In the genomic region with DNA sequence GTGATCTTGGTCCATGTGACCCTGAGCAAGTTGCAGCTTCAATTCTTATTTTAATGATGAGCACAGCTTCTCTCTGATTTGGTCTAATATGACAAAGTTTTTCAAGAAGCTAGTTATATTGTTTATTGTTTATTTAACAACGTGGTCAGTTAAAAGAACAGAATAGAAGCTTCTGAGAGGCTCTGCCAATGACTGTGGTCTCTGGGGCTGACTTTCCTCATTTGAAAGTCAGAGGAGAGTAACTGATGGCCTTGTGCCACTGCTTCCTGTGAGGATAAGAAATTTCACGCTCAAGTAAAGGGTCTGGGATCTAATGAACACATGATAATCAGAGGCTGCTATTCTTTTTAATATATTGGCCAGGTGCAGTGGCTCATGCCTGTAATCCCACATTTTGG, we compare ENCODE assay signal across 30 cellular contexts. TPM values are rescaled to one million over a fixed set of nuclear protein-coding genes. Genes with fewer than 3 reads are reported as not detected.
"Had no signal": no experiment of that assay in that cellular context is flagged by ENCODE, and none has a peak within 500 bp of the region (broad histone marks: within the 10 kb centered on the region; RNA-seq: fewer than 3 reads in every experiment).

No MANE protein-coding gene starts in this region.

- H3K27me3 ChIP-seq: ovary, right lobe of liver, testis, uterus had no signal

- H3K36me3 ChIP-seq: neutrophil, ovary, right lobe of liver, sigmoid colon, suprapubic skin, tibial artery, transverse colon, upper lobe of right lung, uterus had no signal

- DNase-seq: naive thymus-derived CD8-positive, alpha-beta T cell; nephron progenitor cell; nucleus accumbens; ovary; posterior cingulate gyrus; psoas muscle; right cardiac atrium; right lobe of liver; sigmoid colon; small intestine; stimulated activated CD4-positive, alpha-beta T cell treated with anti-CD3 and anti-CD28 coated beads, Interleukin-15, amount 100 ng/mL, for 24 hours; stimulated activated CD4-positive, alpha-beta T cell treated with anti-CD3 and anti-CD28 coated beads, Interleukin-2, amount 100 ng/mL, for 24 hours; stimulated activated CD4-positive, alpha-beta T cell treated with anti-CD3 and anti-CD28 coated beads, Interleukin-2, amount 100 ng/mL, for 48 hours; stimulated activated CD4-positive, alpha-beta T cell treated with anti-CD3 and anti-CD28 coated beads, Interleukin-4, amount 100 ng/mL, for 24 hours; stimulated activated CD8-positive, alpha-beta memory T cell treated with anti-CD3 and anti-CD28 coated beads, Interleukin-4, amount 100 ng/mL, for 48 hours; stimulated activated naive CD4-positive, alpha-beta T cell; stimulated activated naive CD8-positive, alpha-beta T cell treated with anti-CD3 and anti-CD28 coated beads, Interleukin-15, amount 100 ng/mL, for 72 hours; stimulated activated naive CD8-positive, alpha-beta T cell treated with anti-CD3 and anti-CD28 coated beads, Interleukin-15, Interleukin-2, amounts not matched to agents 100 U/mL and 50 U/mL, for 24 hours; substantia nigra; testis; tibial artery; transverse colon; upper lobe of right lung; uterus had no signal

- H3K27ac ChIP-seq: neutrophil, ovary, parathyroid adenoma, psoas muscle, right lobe of liver, sigmoid colon, suprapubic skin, testis, tibial artery, transverse colon, upper lobe of right lung, uterus had no signal

- H3K4me3 ChIP-seq: ovary, psoas muscle, right lobe of liver, sigmoid colon, suprapubic skin, testis, tibial artery, transverse colon, upper lobe of right lung, uterus had no signal

- H3K4me1 ChIP-seq: parathyroid adenoma, psoas muscle, right lobe of liver, sigmoid colon, suprapubic skin, testis, tibial artery, transverse colon, upper lobe of right lung, uterus had no signal

- H3K9me3 ChIP-seq: neutrophil, ovary, psoas muscle, right lobe of liver, sigmoid colon, suprapubic skin, testis, tibial artery, transverse colon, upper lobe of right lung, uterus had no signal

- ATAC-seq: naive thymus-derived CD8-positive, alpha-beta T cell; natural killer cell treated with Interleukin-12 subunit alpha and Interleukin-12 subunit beta and Interleukin-15 and Interleukin-18, amount 100 ng/mL, for 72 hours; psoas muscle; right cardiac atrium; right lobe of liver; stimulated activated memory B cell treated with anti-CD40 and anti-IgM and Interleukin-4, amounts not matched to agents 10 μg/mL and 1 μg/mL and 100 μg/mL, for 72 hours; stimulated activated naive CD8-positive, alpha-beta T cell treated with anti-CD3 and anti-CD28 coated beads, Interleukin-15, amount 100 ng/mL, for 72 hours; stimulated activated naive CD8-positive, alpha-beta T cell treated with anti-CD3 and anti-CD28 coated beads, Interleukin-15, Interleukin-2, amounts not matched to agents 100 U/mL and 50 U/mL, for 24 hours; upper lobe of right lung had no signal

RNA-seq across cellular contexts. Expression of a gene that starts 7.3 kb away (rescaled TPM):
- total RNA-seq: psoas muscle, sigmoid colon, upper lobe of right lung had no signal
- polyA plus RNA-seq: naive thymus-derived CD8-positive, alpha-beta T cell; urinary bladder had no signal
